Comparison of ENCODE assay signal across 1 cellular context in the genomic region with DNA sequence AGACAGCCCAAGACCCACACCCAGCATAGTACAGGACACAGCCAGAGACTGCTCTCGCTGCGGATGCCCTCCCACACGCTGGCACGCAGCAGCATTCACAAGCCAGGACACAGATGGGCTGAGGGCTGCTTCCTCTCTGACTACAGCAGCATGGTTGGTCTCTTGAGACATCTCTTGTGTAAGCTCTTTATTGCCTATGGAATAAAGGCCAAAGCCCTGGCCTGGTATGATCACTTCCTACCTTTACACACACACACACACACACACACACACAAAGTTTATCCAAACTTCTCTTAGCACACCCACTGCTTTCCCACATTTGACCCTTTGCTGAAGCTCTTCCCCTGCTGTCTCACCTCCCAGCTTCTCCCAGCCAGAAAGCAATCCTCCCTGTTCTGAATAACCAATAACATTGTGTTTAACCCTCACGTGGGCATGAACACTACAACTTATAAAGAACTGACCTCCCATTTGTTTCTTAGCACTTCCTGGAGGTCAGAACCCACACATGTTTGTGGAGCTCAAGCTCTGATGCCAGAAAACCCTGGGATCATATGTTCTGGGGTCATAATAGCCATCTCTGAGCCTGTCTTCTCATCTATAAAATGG.
TF ChIP-seq lines count a peak whose summit lies in the region.

No MANE protein-coding gene starts in this region.

TF ChIP-seq in GM23338, 12 proteins besides CTCF, POLR2A, EP300 and RAD21 (continued from another document):
- TF ChIP-seq, protein P1, sequence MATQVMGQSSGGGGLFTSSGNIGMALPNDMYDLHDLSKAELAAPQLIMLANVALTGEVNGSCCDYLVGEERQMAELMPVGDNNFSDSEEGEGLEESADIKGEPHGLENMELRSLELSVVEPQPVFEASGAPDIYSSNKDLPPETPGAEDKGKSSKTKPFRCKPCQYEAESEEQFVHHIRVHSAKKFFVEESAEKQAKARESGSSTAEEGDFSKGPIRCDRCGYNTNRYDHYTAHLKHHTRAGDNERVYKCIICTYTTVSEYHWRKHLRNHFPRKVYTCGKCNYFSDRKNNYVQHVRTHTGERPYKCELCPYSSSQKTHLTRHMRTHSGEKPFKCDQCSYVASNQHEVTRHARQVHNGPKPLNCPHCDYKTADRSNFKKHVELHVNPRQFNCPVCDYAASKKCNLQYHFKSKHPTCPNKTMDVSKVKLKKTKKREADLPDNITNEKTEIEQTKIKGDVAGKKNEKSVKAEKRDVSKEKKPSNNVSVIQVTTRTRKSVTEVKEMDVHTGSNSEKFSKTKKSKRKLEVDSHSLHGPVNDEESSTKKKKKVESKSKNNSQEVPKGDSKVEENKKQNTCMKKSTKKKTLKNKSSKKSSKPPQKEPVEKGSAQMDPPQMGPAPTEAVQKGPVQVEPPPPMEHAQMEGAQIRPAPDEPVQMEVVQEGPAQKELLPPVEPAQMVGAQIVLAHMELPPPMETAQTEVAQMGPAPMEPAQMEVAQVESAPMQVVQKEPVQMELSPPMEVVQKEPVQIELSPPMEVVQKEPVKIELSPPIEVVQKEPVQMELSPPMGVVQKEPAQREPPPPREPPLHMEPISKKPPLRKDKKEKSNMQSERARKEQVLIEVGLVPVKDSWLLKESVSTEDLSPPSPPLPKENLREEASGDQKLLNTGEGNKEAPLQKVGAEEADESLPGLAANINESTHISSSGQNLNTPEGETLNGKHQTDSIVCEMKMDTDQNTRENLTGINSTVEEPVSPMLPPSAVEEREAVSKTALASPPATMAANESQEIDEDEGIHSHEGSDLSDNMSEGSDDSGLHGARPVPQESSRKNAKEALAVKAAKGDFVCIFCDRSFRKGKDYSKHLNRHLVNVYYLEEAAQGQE (IDR thresholded peaks at IDR 0.05; ENCODE audit: unreplicated experiment), result no peak
- TF ChIP-seq POLR2AphosphoS5 (IDR thresholded peaks at IDR 0.05; ENCODE audit: low read depth), result no peak
- TF ChIP-seq ZNF331 (CRISPR knock-in tag; IDR thresholded peaks at IDR 0.05; ENCODE audit: low read depth), result no peak
- TF ChIP-seq ZNF114 (CRISPR knock-in tag; IDR thresholded peaks at IDR 0.05), result no peak
- no peak for TF ChIP-seq EZH2phosphoT487 (IDR thresholded peaks at IDR 0.05; ENCODE audit: unreplicated experiment)
